1 cellular context compared by ENCODE assay signal in genomic region chr11:40125054-40125453, GRCh38.
TF ChIP-seq lines count a peak whose summit lies in the region.

No MANE protein-coding gene starts in this region.

TF ChIP-seq in GM12878, 131 proteins besides CTCF, POLR2A, EP300 and RAD21:
- TF ChIP-seq PKNOX1 (IDR thresholded peaks at IDR 0.05): no peak
- TF ChIP-seq E2F8 (IDR thresholded peaks at IDR 0.05; ENCODE audit: low read depth, partially characterized antibody): no peak
- TF ChIP-seq GABPA (IDR thresholded peaks at IDR 0.05; ENCODE audit: low read depth): no peak
- TF ChIP-seq ESRRA (IDR thresholded peaks at IDR 0.05; ENCODE audit: low read length): no peak
- no peak for TF ChIP-seq PRDM15 (CRISPR knock-in tag; IDR thresholded peaks at IDR 0.05)
- TF ChIP-seq TBL1XR1 (IDR thresholded peaks at IDR 0.05; ENCODE audit: low read depth, low read length): no peak
- no peak for TF ChIP-seq CUX1 (IDR thresholded peaks at IDR 0.05; ENCODE audit: insufficient replicate concordance, low read depth, low read length)
- TF ChIP-seq MYC (IDR thresholded peaks at IDR 0.05; ENCODE audit: insufficient read depth, insufficient read length, insufficient replicate concordance, low read length, severe bottlenecking): no peak
- no peak for TF ChIP-seq WRNIP1 (IDR thresholded peaks at IDR 0.05; ENCODE audit: borderline replicate concordance, low read depth, low read length)
- TF ChIP-seq IKZF2 (IDR thresholded peaks at IDR 0.05): no peak
- TF ChIP-seq RBBP5 (conservative IDR thresholded peaks at IDR 0.05): no peak
- no peak for TF ChIP-seq ZNF592 (IDR thresholded peaks at IDR 0.05)
- TF ChIP-seq MAX (IDR thresholded peaks at IDR 0.05; ENCODE audit: low read depth, low read length): no peak
- no peak for TF ChIP-seq NFXL1 (IDR thresholded peaks at IDR 0.05; ENCODE audit: borderline replicate concordance)
- TF ChIP-seq POU2F2 (IDR thresholded peaks at IDR 0.05; ENCODE audit: borderline replicate concordance, low read depth, low read length): no peak
- TF ChIP-seq SUZ12 (IDR thresholded peaks at IDR 0.05; ENCODE audit: unreplicated experiment): no peak
- no peak for TF ChIP-seq BRCA1 (IDR thresholded peaks at IDR 0.05; ENCODE audit: low read depth, low read length)
- TF ChIP-seq FOXM1 (IDR thresholded peaks at IDR 0.05; ENCODE audit: low read depth, low read length): no peak
TF ChIP-seq in GM12878: peak in this region for 0.
